Comparison of ENCODE assay signal across 22 cellular contexts in genomic region chr1:177495878-177496277, GRCh38.
"Had no signal": no experiment of that assay in that cellular context is flagged by ENCODE, and none has a peak within 500 bp of the region (broad histone marks: within the 10 kb centered on the region; RNA-seq: fewer than 3 reads in every experiment).

No MANE protein-coding gene starts in this region.

- H3K4me3 ChIP-seq: hepatocyte had no signal

- H3K4me1 Mint-ChIP-seq: activated CD4-positive, alpha-beta T cell treated with anti-CD3 and anti-CD28 coated beads, Interleukin-2, amount 10 ng/mL, durations not matched to agents 24 days and 14 days; activated naive CD8-positive, alpha-beta T cell treated with anti-CD3 and anti-CD28 coated beads for 36 hours; activated T-helper 17 cell treated with anti-CD3 and anti-CD28 coated beads, Interleukin-2, amount 50 U/mL, for 72 hours; mesothelial cell of epicardium; nephron had no signal

- ATAC-seq: activated CD8-positive, alpha-beta T cell treated with anti-CD3 and anti-CD28 coated beads for 36 hours; activated T-helper 17 cell treated with anti-CD3 and anti-CD28 coated beads, Interleukin-2, amount 50 U/mL, for 72 hours; esophagus mucosa; left cardiac atrium had no signal

- H3K4me3 Mint-ChIP-seq: activated CD4-positive, alpha-beta T cell treated with anti-CD3 and anti-CD28 coated beads, Interleukin-2, amount 10 ng/mL, durations not matched to agents 24 days and 14 days; activated CD8-positive, alpha-beta T cell treated with anti-CD3 and anti-CD28 coated beads for 36 hours; activated naive CD8-positive, alpha-beta T cell treated with anti-CD3 and anti-CD28 coated beads for 36 hours; activated T-helper 17 cell treated with anti-CD3 and anti-CD28 coated beads, Interleukin-2, amount 50 U/mL, for 72 hours; mesothelial cell of epicardium; nephron had no signal

- H2AFZ ChIP-seq: hepatocyte had no signal

- H3K36me3 Mint-ChIP-seq: activated naive CD8-positive, alpha-beta T cell treated with anti-CD3 and anti-CD28 coated beads for 36 hours; mesothelial cell of epicardium had no signal

- H3K9me3 Mint-ChIP-seq: activated CD4-positive, alpha-beta T cell treated with anti-CD3 and anti-CD28 coated beads, Interleukin-2, amount 10 ng/mL, durations not matched to agents 24 days and 14 days had no signal

- H3K27ac ChIP-seq: hepatocyte had no signal

- FAIRE-seq: colon, endometrium, islet of Langerhans had no signal

- DNase-seq: activated CD4-positive, alpha-beta T cell treated with anti-CD3 and anti-CD28 coated beads, Interleukin-2, amount 10 ng/mL, durations not matched to agents 24 days and 14 days; activated CD8-positive, alpha-beta T cell treated with anti-CD3 and anti-CD28 coated beads for 36 hours; activated naive CD4-positive, alpha-beta T cell; activated naive CD8-positive, alpha-beta T cell treated with anti-CD3 and anti-CD28 coated beads for 36 hours; activated T-cell treated with anti-CD3 and anti-CD28 coated beads, Interleukin-2, amount 50 U/mL, for 1 hour; amniotic stem cell; caudate nucleus; left cardiac atrium; nucleus accumbens; stimulated activated CD4-positive, alpha-beta T cell treated with anti-CD3 and anti-CD28 coated beads, Interleukin-12 subunit alpha, Interleukin-12 subunit beta, amount 100 ng/mL, for 4 hours; stimulated activated CD4-positive, alpha-beta T cell treated with anti-CD3 and anti-CD28 coated beads, Interleukin-1b, Interleukin-23, amount 100 ng/mL, for 48 hours; stimulated activated CD8-positive, alpha-beta memory T cell treated with anti-CD3 and anti-CD28 coated beads, Interleukin-4, amount 100 ng/mL, for 48 hours; stimulated activated naive CD4-positive, alpha-beta T cell; T-helper 9 cell had no signal

- H3K4me2 ChIP-seq: hepatocyte had no signal

- H3K27ac Mint-ChIP-seq: activated CD4-positive, alpha-beta T cell treated with anti-CD3 and anti-CD28 coated beads, Interleukin-2, amount 10 ng/mL, durations not matched to agents 24 days and 14 days; activated CD8-positive, alpha-beta T cell treated with anti-CD3 and anti-CD28 coated beads for 36 hours; activated naive CD8-positive, alpha-beta T cell treated with anti-CD3 and anti-CD28 coated beads for 36 hours; activated T-helper 17 cell treated with anti-CD3 and anti-CD28 coated beads, Interleukin-2, amount 50 U/mL, for 72 hours; mesothelial cell of epicardium; nephron had no signal

- H3K27me3 ChIP-seq: hepatocyte had no signal

- H3K79me2 ChIP-seq: hepatocyte had no signal

- H3K27me3 Mint-ChIP-seq: activated CD4-positive, alpha-beta T cell treated with anti-CD3 and anti-CD28 coated beads, Interleukin-2, amount 10 ng/mL, durations not matched to agents 24 days and 14 days; activated CD8-positive, alpha-beta T cell treated with anti-CD3 and anti-CD28 coated beads for 36 hours; activated naive CD8-positive, alpha-beta T cell treated with anti-CD3 and anti-CD28 coated beads for 36 hours; activated T-helper 17 cell treated with anti-CD3 and anti-CD28 coated beads, Interleukin-2, amount 50 U/mL, for 72 hours had no signal
